8 cellular contexts compared by ENCODE assay signal in the genomic region with DNA sequence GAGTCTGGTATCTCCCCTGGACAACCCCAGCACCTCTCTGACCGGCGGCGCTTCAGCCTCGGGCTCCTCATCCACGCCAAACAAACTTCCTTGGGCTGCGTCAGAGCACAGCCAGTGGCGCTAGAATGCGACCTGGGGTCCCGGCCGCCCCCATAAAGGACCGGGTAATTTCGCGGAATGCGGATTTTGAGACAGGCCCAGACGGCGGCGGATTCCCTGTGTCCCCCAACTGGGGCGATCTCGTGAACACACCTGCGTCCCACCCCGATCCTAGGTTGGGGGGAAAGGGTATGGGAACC. TPM values are rescaled to one million over a fixed set of nuclear protein-coding genes. Genes with fewer than 3 reads are reported as not detected.
DNase-seq lines count a peak whose midpoint lies in the region; ATAC-seq and TF ChIP-seq lines count a peak whose summit lies in the region.

No MANE protein-coding gene starts in this region.

- H3K36me3 Mint-ChIP-seq in T-helper 17 cell (ENCODE audit: low read depth) (peaks cover 8% of the 10 kb centered on the region), glutamatergic neuron (ENCODE audit: unreplicated experiment) (no peaks in the 10 kb centered on the region)

- H3K27ac ChIP-seq in rectal smooth muscle tissue (ENCODE audit: low read depth, low read length), result no peak overlapping the region

- H3K27me3 Mint-ChIP-seq in T-helper 17 cell, result no peaks in the 10 kb centered on the region
- peaks cover 8% of the 10 kb centered on the region for H3K27me3 Mint-ChIP-seq in glutamatergic neuron (ENCODE audit: unreplicated experiment)

- H3K9me3 ChIP-seq in ES-I3 (ENCODE audit: control insufficient read depth, insufficient read depth, low read length) (no peaks in the 10 kb centered on the region), T-helper 17 cell (ENCODE audit: control insufficient read depth, low read length, poor library complexity, severe bottlenecking) (no peaks in the 10 kb centered on the region)

- no peak for TF ChIP-seq CTCF in glutamatergic neuron (IDR thresholded peaks at IDR 0.05; ENCODE audit: partially characterized antibody, unreplicated experiment)

- H3K9ac ChIP-seq in ES-I3 (ENCODE audit: low read depth, low read length) (peak overlapping the region; percentile 75), rectal smooth muscle tissue (ENCODE audit: low read length) (no peak overlapping the region)

- peaks cover 33% of the 10 kb centered on the region for H3K4me1 ChIP-seq in ES-I3 (ENCODE audit: insufficient read depth, low read length)
- peaks cover 2% of the 10 kb centered on the region for H3K4me1 ChIP-seq in rectal smooth muscle tissue (ENCODE audit: control insufficient read depth, insufficient read depth, low read length)

- H3K36me3 ChIP-seq in ES-I3 (ENCODE audit: insufficient read depth, low read length) (no peaks in the 10 kb centered on the region), rectal smooth muscle tissue (ENCODE audit: control insufficient read depth, insufficient read depth, low read length) (peaks cover 2% of the 10 kb centered on the region)

- H3K9me3 Mint-ChIP-seq in glutamatergic neuron (ENCODE audit: unreplicated experiment), result peaks cover 8% of the 10 kb centered on the region

- no peak for DNase-seq in T-helper 17 cell
- DNase-seq in glutamatergic neuron, result no peak
- no peak for DNase-seq in HuH-7 (ENCODE audit: low spot score)
- no peak for DNase-seq in NCI-H1436 (lab: John Stamatoyannopoulos, UW)
- no peak for DNase-seq in iPS-NIHi11 (ENCODE audit: low spot score)

- no peak for ATAC-seq in T-helper 17 cell
- no peak for ATAC-seq in GM19328 (IDR thresholded peaks at IDR 0.05; ENCODE audit: unreplicated experiment)

- peaks cover 24% of the 10 kb centered on the region for H3K4me1 Mint-ChIP-seq in T-helper 17 cell
- H3K4me1 Mint-ChIP-seq in glutamatergic neuron (ENCODE audit: low read depth, unreplicated experiment), result peaks cover 11% of the 10 kb centered on the region

- H3K4me3 ChIP-seq in rectal smooth muscle tissue (ENCODE audit: low read length), result peak overlapping the region; percentile 96

- H3K4me3 Mint-ChIP-seq in T-helper 17 cell, result peak overlapping the region; percentile 92
- peak overlapping the region; percentile 93 for H3K4me3 Mint-ChIP-seq in glutamatergic neuron (ENCODE audit: unreplicated experiment)

- no peaks in the 10 kb centered on the region for H3K27me3 ChIP-seq in rectal smooth muscle tissue (ENCODE audit: control insufficient read depth, insufficient read depth, low read length)

- H3K27ac Mint-ChIP-seq in T-helper 17 cell (no peak overlapping the region), glutamatergic neuron (ENCODE audit: unreplicated experiment) (no peak overlapping the region)

RNA-seq across cellular contexts. Expression of a gene that starts 1.6 kb away (rescaled TPM):
- total RNA-seq in T-helper 17 cell, result 10 to 100 TPM in 1 of 2 donors, 1 to 10 TPM in 1; 7.5 to 10.6 TPM
- total RNA-seq in glutamatergic neuron (ENCODE audit: unreplicated experiment), result 27.9 TPM
